In genomic region chr14:104724407-104724980, GRCh38 we compare ENCODE assay signal across 8 cellular contexts. TPM values are rescaled to one million over a fixed set of nuclear protein-coding genes. Genes with fewer than 3 reads are reported as not detected.
DNase-seq lines count a peak whose midpoint lies in the region; ATAC-seq and TF ChIP-seq lines count a peak whose summit lies in the region.

No MANE protein-coding gene starts in this region.

- no peaks in the 10 kb centered on the region for H3K4me1 Mint-ChIP-seq in activated CD4-positive, alpha-beta T cell treated with anti-CD3 and anti-CD28 coated beads for 36 hours

- CTCF ChIA-PET in activated CD4-positive, alpha-beta T cell treated with anti-CD3 and anti-CD28 coated beads for 36 hours (lab: Charles Lee), result interaction anchor here (1.2 kb wide), 1 partner anchor 28 kb away, joined by 4 read pairs; the partner anchor contains the start of gene SIVA1

- POLR2A ChIA-PET in activated CD4-positive, alpha-beta T cell treated with anti-CD3 and anti-CD28 coated beads for 36 hours (lab: Charles Lee), result no interaction called here

- no peaks in the 10 kb centered on the region for H3K9me3 Mint-ChIP-seq in activated CD4-positive, alpha-beta T cell treated with anti-CD3 and anti-CD28 coated beads for 36 hours (ENCODE audit: low read depth)

- no peaks in the 10 kb centered on the region for H3K27me3 Mint-ChIP-seq in activated CD4-positive, alpha-beta T cell treated with anti-CD3 and anti-CD28 coated beads for 36 hours

- H3K36me3 Mint-ChIP-seq in activated CD4-positive, alpha-beta T cell treated with anti-CD3 and anti-CD28 coated beads for 36 hours (ENCODE audit: low read depth), result peaks cover 4% of the 10 kb centered on the region

- DNase-seq in activated CD4-positive, alpha-beta T cell treated with anti-CD3 and anti-CD28 coated beads for 36 hours, result peak; percentile 33
- DNase-seq in activated CD4-positive, alpha-beta T cell treated with anti-CD3 and anti-CD28 coated beads for 1 hour, result no peak
- peak; percentile 15 to 28 for DNase-seq in activated CD4-positive, alpha-beta T cell treated with anti-CD3 and anti-CD28 coated beads, Interleukin-2, amount 50 U/mL, for 4 hours
- DNase-seq in fibroblast of villous mesenchyme (ENCODE audit: low read depth) (peak; percentile 16), osteoblast (ENCODE audit: insufficient read length, low spot score, missing footprints) (peak; percentile 92), NCI-H446 treated with DMSO at 0.1 percent for 48 hours (lab: John Stamatoyannopoulos, UW) (no peak)

- peaks cover 8% of the 10 kb centered on the region for H3K36me3 ChIP-seq in osteoblast (ENCODE audit: insufficient read depth, low read length)

- peaks cover 28% of the 10 kb centered on the region for H4K20me1 ChIP-seq in osteoblast (ENCODE audit: insufficient read depth, low read length)

- peak overlapping the region; percentile 28 for H3K4me3 Mint-ChIP-seq in activated CD4-positive, alpha-beta T cell treated with anti-CD3 and anti-CD28 coated beads for 36 hours

- no peak overlapping the region for H3K27ac ChIP-seq in osteoblast (ENCODE audit: low read depth, low read length)

- no peaks in the 10 kb centered on the region for H3K9me3 ChIP-seq in osteoblast (ENCODE audit: low read depth, low read length)

- TF ChIP-seq CTCF in fibroblast of villous mesenchyme (IDR thresholded peaks at IDR 0.05; ENCODE audit: insufficient read depth, low read depth, low read length) (no peak), osteoblast (IDR thresholded peaks at IDR 0.05; ENCODE audit: extremely low read depth, low read depth, low read length) (no peak)

- H2AFZ ChIP-seq in osteoblast (ENCODE audit: low read length), result no peak overlapping the region

- H3K4me3 ChIP-seq in fibroblast of villous mesenchyme (ENCODE audit: low read depth, low read length), result peak overlapping the region; percentile 62
- H3K4me3 ChIP-seq in osteoblast (ENCODE audit: insufficient read depth, low read length), result peak overlapping the region; percentile 67

- ATAC-seq in activated CD4-positive, alpha-beta T cell treated with anti-CD3 and anti-CD28 coated beads for 36 hours, result peak; percentile 13
- ATAC-seq in GM18907 (IDR thresholded peaks at IDR 0.05; ENCODE audit: unreplicated experiment), result no peak
- no peak for ATAC-seq in HG02852 (IDR thresholded peaks at IDR 0.05; ENCODE audit: unreplicated experiment)

- peaks cover 17% of the 10 kb centered on the region for H3K4me1 ChIP-seq in osteoblast (ENCODE audit: insufficient read depth, low read length)

- H3K4me2 ChIP-seq in osteoblast (ENCODE audit: insufficient read depth, low read length), result peak overlapping the region; percentile 86

- intact Hi-C loops in activated CD4-positive, alpha-beta T cell treated with anti-CD3 and anti-CD28 coated beads for 36 hours (cut with DNase I, micrococcal nuclease), result loop anchor here in 1 of 2 experiments (1.0 kb wide), 3 partner anchors 28 to 102 kb away; partner anchors contain the start of gene INF2

- H3K27ac Mint-ChIP-seq in activated CD4-positive, alpha-beta T cell treated with anti-CD3 and anti-CD28 coated beads for 36 hours, result no peak overlapping the region

- no peaks in the 10 kb centered on the region for H3K27me3 ChIP-seq in osteoblast (ENCODE audit: insufficient read depth, low read length)

- H3K79me2 ChIP-seq in osteoblast (ENCODE audit: insufficient read depth, low read length), result no peaks in the 10 kb centered on the region

RNA-seq across cellular contexts. Expression of gene ADSS1, which starts 0.5 kb away (rescaled TPM):
- total RNA-seq in activated CD4-positive, alpha-beta T cell treated with anti-CD3 and anti-CD28 coated beads for 36 hours, result 1 to 10 TPM; 2.2 to 3.2 TPM
- total RNA-seq in fibroblast of villous mesenchyme (1.3 and 4.3 TPM in 2 replicates), osteoblast (2.1 and 4.3 TPM in 2 replicates)

RNA-seq across cellular contexts. Expression of gene SIVA1, which starts 28.5 kb away (rescaled TPM):
- total RNA-seq in activated CD4-positive, alpha-beta T cell treated with anti-CD3 and anti-CD28 coated beads for 36 hours, result 10 to 100 TPM; 47.1 to 97.1 TPM
- 67.8 and 73.8 TPM in 2 replicates for total RNA-seq in fibroblast of villous mesenchyme
- total RNA-seq in osteoblast, result 57.2 and 62.2 TPM in 2 replicates

RNA-seq across cellular contexts. Expression of gene INF2, which starts 35.1 kb away (rescaled TPM):
- 10 to 100 TPM; 60.8 to 66.0 TPM for total RNA-seq in activated CD4-positive, alpha-beta T cell treated with anti-CD3 and anti-CD28 coated beads for 36 hours
- total RNA-seq in fibroblast of villous mesenchyme (47.0 and 68.7 TPM in 2 replicates), osteoblast (46.6 and 49.2 TPM in 2 replicates)

Comparison
In these comparisons a context has a peak if more than half of its experiments do, and no peak if none do; other contexts are left out.
1. DNase-seq: peak in activated CD4-positive, alpha-beta T cell treated with anti-CD3 and anti-CD28 coated beads for 36 hours (single experiment), activated CD4-positive, alpha-beta T cell treated with anti-CD3 and anti-CD28 coated beads, Interleukin-2, amount 50 U/mL, for 4 hours (2 of 2), fibroblast of villous mesenchyme (single experiment) and osteoblast (single experiment); none in activated CD4-positive, alpha-beta T cell treated with anti-CD3 and anti-CD28 coated beads for 1 hour (single experiment) and NCI-H446 treated with DMSO at 0.1 percent for 48 hours (single experiment).